ENCODE assay signal across 9 cellular contexts in the genomic region with DNA sequence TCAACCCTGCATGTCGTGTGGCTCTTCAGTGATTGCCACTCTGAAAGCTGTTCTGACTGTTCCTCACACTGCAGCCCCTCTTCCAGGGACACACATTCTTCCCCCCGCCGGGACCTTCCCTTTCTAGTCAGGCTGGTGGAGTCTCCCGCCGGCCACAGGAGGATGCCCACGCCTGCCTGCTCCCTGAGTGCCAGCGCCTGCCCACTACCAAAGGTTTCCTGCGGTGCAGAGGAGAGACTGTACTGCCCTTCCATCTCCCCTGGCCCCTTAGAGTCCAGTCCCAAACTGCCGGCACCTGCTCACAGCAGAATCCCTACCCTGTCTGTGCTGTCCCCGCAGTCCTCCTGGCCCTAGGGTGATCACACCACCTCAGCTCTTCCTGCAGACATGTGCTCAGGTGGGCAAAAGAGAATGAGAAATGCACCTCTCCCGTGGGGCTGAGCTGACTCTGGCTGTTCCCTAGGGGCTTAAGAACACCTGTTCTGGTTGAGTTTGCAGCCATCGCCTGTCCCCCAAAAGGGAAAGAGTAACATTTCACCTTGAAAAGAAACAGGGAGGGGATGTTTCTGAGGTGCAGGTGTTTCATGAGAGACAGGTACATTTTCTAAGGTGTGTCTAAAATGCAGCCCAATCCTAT. TPM values are rescaled to one million over a fixed set of nuclear protein-coding genes. Genes with fewer than 3 reads are reported as not detected.
DNase-seq lines count a peak whose midpoint lies in the region; ATAC-seq and TF ChIP-seq lines count a peak whose summit lies in the region.
"Had no signal": no experiment of that assay in that cellular context is flagged by ENCODE, and none has a peak within 500 bp of the region (broad histone marks: within the 10 kb centered on the region; RNA-seq: fewer than 3 reads in every experiment).

No MANE protein-coding gene starts in this region.

- H3K4me3 ChIP-seq in gastroesophageal sphincter = peak overlapping the region in 1 of 2 donors; percentile 66

- peaks cover 0 to 34% (median 13%) of the 10 kb centered on the region in 3 donors for H3K4me1 ChIP-seq in gastroesophageal sphincter

- no peak for TF ChIP-seq CTCF in gastroesophageal sphincter (IDR thresholded peaks at IDR 0.05)

- WGBS in gastroesophageal sphincter (ENCODE audit: low coverage in 1 of 2), 2 donors = 89 to 94% methylated on average over 2 to 3 of the region's 12 CpGs

- H3K27me3 ChIP-seq in gastroesophageal sphincter = no peaks in the 10 kb centered on the region

- H3K27ac ChIP-seq in gastroesophageal sphincter = peak overlapping the region in 3 of 4 donors; percentile 17 to 52 (median 24)

- no peak for ATAC-seq in gastroesophageal sphincter

- no peak for TF ChIP-seq EP300 in gastroesophageal sphincter (IDR thresholded peaks at IDR 0.05)

- TF ChIP-seq POLR2A in gastroesophageal sphincter (IDR thresholded peaks at IDR 0.05) = no peak

- H3K36me3 ChIP-seq in gastroesophageal sphincter = no peaks in the 10 kb centered on the region

- no peaks in the 10 kb centered on the region for H3K9me3 ChIP-seq in gastroesophageal sphincter

- DNase-seq in ELR (ENCODE audit: low read depth) = peak; percentile 13
- peak; percentile 76 for DNase-seq in NCI-H2171 treated with DMSO at 0.1 percent for 48 hours (lab: John Stamatoyannopoulos, UW)
- peak; percentile 40 for DNase-seq in retina
- no peak for DNase-seq in activated gamma-delta T cell treated with Interleukin-2 at 50 U/mL for 16 hours
- DNase-seq in stimulated activated naive CD4-positive, alpha-beta T cell (lab: John Stamatoyannopoulos, UW) = no peak
- DNase-seq in D341Med (ENCODE audit: low spot score) = no peak
- no peak for DNase-seq in GOT3 (lab: John Stamatoyannopoulos, UW)
- DNase-seq: NCI-H446 had no signal

RNA-seq across cellular contexts. Expression of a gene that starts 1.4 kb away (rescaled TPM):
- total RNA-seq in gastroesophageal sphincter = 10 to 100 TPM; 13.2 to 40.2 (median 26.6) TPM

Comparison
In these comparisons a context has a peak if more than half of its experiments do, and no peak if none do; other contexts are left out.
1. DNase-seq: peak in ELR (single experiment), NCI-H2171 treated with DMSO at 0.1 percent for 48 hours (single experiment) and retina (single experiment); none in activated gamma-delta T cell treated with Interleukin-2 at 50 U/mL for 16 hours (single experiment), stimulated activated naive CD4-positive, alpha-beta T cell (0 of 6), D341Med (single experiment) and GOT3 (single experiment).